ENCODE assay signal across 23 cellular contexts in the genomic region with DNA sequence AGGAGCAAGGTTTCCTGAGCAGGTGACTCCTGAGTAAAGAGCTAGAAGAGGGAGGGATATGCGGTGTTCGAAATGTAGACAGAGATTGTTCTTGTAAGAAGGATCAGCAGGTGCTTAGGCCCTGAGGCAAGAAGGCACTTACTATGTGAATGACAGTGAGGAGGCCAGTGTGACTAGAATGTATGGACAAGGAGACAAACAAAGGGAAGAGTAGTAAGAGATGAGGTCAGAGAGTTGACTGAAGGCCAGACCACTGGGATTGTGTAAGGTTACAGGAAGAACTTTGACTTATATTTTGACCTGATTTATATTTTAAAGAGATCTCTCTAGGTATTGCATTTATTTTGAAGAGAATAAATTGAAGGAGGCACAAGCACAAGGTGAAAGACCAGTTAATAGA.
"Had no signal": no experiment of that assay in that cellular context is flagged by ENCODE, and none has a peak within 500 bp of the region (broad histone marks: within the 10 kb centered on the region; RNA-seq: fewer than 3 reads in every experiment).

No MANE protein-coding gene starts in this region.

- H3K9me3 Mint-ChIP-seq: activated CD4-positive, alpha-beta memory T cell treated with anti-CD3 and anti-CD28 coated beads, Interleukin-2, amount 10 ng/mL, durations not matched to agents 7 days and 5 days; activated CD4-positive, alpha-beta T cell treated with anti-CD3 and anti-CD28 coated beads, Interleukin-2, amount 10 ng/mL, durations not matched to agents 7 days and 5 days; activated naive CD4-positive, alpha-beta T cell treated with anti-CD3 and anti-CD28 coated beads, Interleukin-2, amount 50 U/mL, for 72 hours; activated naive CD8-positive, alpha-beta T cell treated with anti-CD3 and anti-CD28 coated beads, Interleukin-2, amount 50 U/mL, for 24 hours; activated T-cell treated with anti-CD3 and anti-CD28 coated beads, Interleukin-2, amount 50 U/mL, for 72 hours; activated T-helper 2 cell treated with anti-CD3 and anti-CD28 coated beads, Interferon-gamma antibody, Interleukin-2, Interleukin-4, amounts not matched to agents 10 μg/mL and 5 μg/mL and 100 μg/mL, durations not matched to agents 14 hours and 24 hours and 36 hours; T-cell had no signal

- H3K4me3 Mint-ChIP-seq: activated CD4-positive, alpha-beta memory T cell treated with anti-CD3 and anti-CD28 coated beads, Interleukin-2, amount 10 ng/mL, durations not matched to agents 7 days and 5 days; activated CD4-positive, alpha-beta T cell treated with anti-CD3 and anti-CD28 coated beads, Interleukin-2, amount 10 ng/mL, durations not matched to agents 7 days and 5 days; activated naive CD8-positive, alpha-beta T cell treated with anti-CD3 and anti-CD28 coated beads, Interleukin-2, amount 50 U/mL, for 24 hours; activated T-cell treated with anti-CD3 and anti-CD28 coated beads, Interleukin-2, amount 50 U/mL, for 72 hours; T-cell had no signal

- H3K36me3 Mint-ChIP-seq: activated naive CD4-positive, alpha-beta T cell treated with anti-CD3 and anti-CD28 coated beads, Interleukin-2, amount 50 U/mL, for 72 hours; T-cell had no signal

- DNase-seq: activated CD4-positive, alpha-beta memory T cell treated with anti-CD3 and anti-CD28 coated beads, Interleukin-2, amount 10 ng/mL, durations not matched to agents 7 days and 5 days; activated CD4-positive, alpha-beta T cell treated with anti-CD3 and anti-CD28 coated beads, Interleukin-2, amount 10 ng/mL, durations not matched to agents 7 days and 5 days; activated CD4-positive, CD25-positive, alpha-beta regulatory T cell; activated CD8-positive, alpha-beta memory T cell treated with anti-CD3 and anti-CD28 coated beads, Interleukin-2, amount 50 U/mL, for 4 hours; activated naive CD8-positive, alpha-beta T cell treated with anti-CD3 and anti-CD28 coated beads, Interleukin-2, amount 50 U/mL, for 24 hours; activated T-cell treated with anti-CD3 and anti-CD28 coated beads, Interleukin-2, amount 50 U/mL, for 72 hours; caudate nucleus; IMR-90; Kasumi-1; KBM-7; NCI-H1105 treated with DMSO at 0.1 percent for 48 hours; NCI-H1436 treated with DMSO at 0.1 percent for 48 hours; NCI-H187; NCI-H2081; NCI-H446; NCI-H524; SIG-M5; T-cell; T-helper 2 cell; T1000 had no signal

- H3K27ac ChIP-seq: VCaP had no signal

- H3K4me1 Mint-ChIP-seq: activated CD4-positive, alpha-beta memory T cell treated with anti-CD3 and anti-CD28 coated beads, Interleukin-2, amount 10 ng/mL, durations not matched to agents 7 days and 5 days; activated CD4-positive, alpha-beta T cell treated with anti-CD3 and anti-CD28 coated beads, Interleukin-2, amount 10 ng/mL, durations not matched to agents 7 days and 5 days; T-cell had no signal

- H3K27ac Mint-ChIP-seq: activated CD4-positive, alpha-beta memory T cell treated with anti-CD3 and anti-CD28 coated beads, Interleukin-2, amount 10 ng/mL, durations not matched to agents 7 days and 5 days; activated CD4-positive, alpha-beta T cell treated with anti-CD3 and anti-CD28 coated beads, Interleukin-2, amount 10 ng/mL, durations not matched to agents 7 days and 5 days; activated naive CD4-positive, alpha-beta T cell treated with anti-CD3 and anti-CD28 coated beads, Interleukin-2, amount 50 U/mL, for 72 hours; activated naive CD8-positive, alpha-beta T cell treated with anti-CD3 and anti-CD28 coated beads, Interleukin-2, amount 50 U/mL, for 24 hours; activated T-cell treated with anti-CD3 and anti-CD28 coated beads, Interleukin-2, amount 50 U/mL, for 72 hours; activated T-helper 2 cell treated with anti-CD3 and anti-CD28 coated beads, Interferon-gamma antibody, Interleukin-2, Interleukin-4, amounts not matched to agents 10 μg/mL and 5 μg/mL and 100 μg/mL, durations not matched to agents 14 hours and 24 hours and 36 hours; T-cell had no signal
